In genomic region chr6:158474961-158475343, GRCh38 we compare ENCODE assay signal across 12 cellular contexts.
DNase-seq lines count a peak whose midpoint lies in the region; ATAC-seq, FAIRE-seq and TF ChIP-seq lines count a peak whose summit lies in the region.
"Had no signal": no experiment of that assay in that cellular context is flagged by ENCODE, and none has a peak within 500 bp of the region (broad histone marks: within the 10 kb centered on the region; RNA-seq: fewer than 3 reads in every experiment).

No MANE protein-coding gene starts in this region.

- no peaks in the 10 kb centered on the region for H3K27me3 Mint-ChIP-seq in astrocyte (ENCODE audit: low read depth, unreplicated experiment)

- H3K4me1 Mint-ChIP-seq in astrocyte (ENCODE audit: low read depth, unreplicated experiment): peaks cover 15% of the 10 kb centered on the region

- no peaks in the 10 kb centered on the region for H3K36me3 ChIP-seq in astrocyte (ENCODE audit: insufficient read depth, low read length)

- no peaks in the 10 kb centered on the region for H3K27me3 ChIP-seq in astrocyte (ENCODE audit: insufficient read depth, low read length)
- H3K27me3 ChIP-seq: thyroid gland had no signal

- H3K36me3 Mint-ChIP-seq in astrocyte (ENCODE audit: low read depth, unreplicated experiment): peaks cover 16% of the 10 kb centered on the region

- DNase-seq in HK-2 (ENCODE audit: unreplicated experiment) (peak; percentile 13), astrocyte (ENCODE audit: low read depth) (peak; percentile 32), retinal pigment epithelial cell (ENCODE audit: low read depth) (peak; percentile 63), occipital lobe (lab: John Stamatoyannopoulos, UW) (no peak), T-helper 1 cell (no peak)
- DNase-seq in stimulated activated CD4-positive, alpha-beta T cell treated with anti-CD3 and anti-CD28 coated beads, Interleukin-4, amount 100 ng/mL, for 4 hours: no peak
- DNase-seq: GOT3, psoas muscle, thyroid gland had no signal

- peak overlapping the region; percentile 32 for H3K27ac ChIP-seq in astrocyte (ENCODE audit: low read depth, low read length)
- H3K27ac ChIP-seq: psoas muscle, thyroid gland had no signal

- H3K4me3 ChIP-seq in astrocyte (ENCODE audit: insufficient read depth, low read depth, low read length) (no peak overlapping the region), retinal pigment epithelial cell (ENCODE audit: low read length) (no peak overlapping the region)
- H3K4me3 ChIP-seq: psoas muscle, thyroid gland had no signal

- H3K9me3 Mint-ChIP-seq in astrocyte (ENCODE audit: unreplicated experiment): peaks cover 1% of the 10 kb centered on the region

- H3K4me2 ChIP-seq in astrocyte (ENCODE audit: low read length): peak overlapping the region; percentile 17

- no peak overlapping the region for H2AFZ ChIP-seq in astrocyte (ENCODE audit: low read depth, low read length)

- FAIRE-seq in astrocyte (lab: Jason Lieb, UNC): no peak
- FAIRE-seq: colon had no signal

- H3K27ac Mint-ChIP-seq in astrocyte (ENCODE audit: unreplicated experiment): no peak overlapping the region

- no peak overlapping the region for H3K4me3 Mint-ChIP-seq in astrocyte (ENCODE audit: unreplicated experiment)

- H3K79me2 ChIP-seq in astrocyte (ENCODE audit: insufficient read depth, low read length): no peaks in the 10 kb centered on the region

- TF ChIP-seq CTCF in astrocyte (IDR thresholded peaks at IDR 0.05; ENCODE audit: insufficient read depth, low read depth, low read length) (no peak), retinal pigment epithelial cell (conservative IDR thresholded peaks at IDR 0.05; ENCODE audit: low read depth, low read length) (no peak)

- peaks cover 3% of the 10 kb centered on the region for H4K20me1 ChIP-seq in astrocyte (ENCODE audit: insufficient read depth, low read length)

- H3K9ac ChIP-seq in astrocyte (ENCODE audit: low read length): peak overlapping the region; percentile 10

- H3K4me1 ChIP-seq in astrocyte (ENCODE audit: insufficient read depth, low read length): peaks cover 17% of the 10 kb centered on the region
- H3K4me1 ChIP-seq: psoas muscle, thyroid gland had no signal

- ATAC-seq in GM18907 (IDR thresholded peaks at IDR 0.05; ENCODE audit: unreplicated experiment) (peak; percentile 2), GM21367 (IDR thresholded peaks at IDR 0.05; ENCODE audit: unreplicated experiment) (no peak)

- no peaks in the 10 kb centered on the region for H3K9me3 ChIP-seq in astrocyte (ENCODE audit: insufficient read depth, low read depth, low read length)
- H3K9me3 ChIP-seq: psoas muscle, thyroid gland had no signal

Comparison
In these comparisons a context has a peak if more than half of its experiments do, and no peak if none do; other contexts are left out.
1. DNase-seq: peak in HK-2 (single experiment), astrocyte (single experiment) and retinal pigment epithelial cell (single experiment); none in occipital lobe (single experiment), stimulated activated CD4-positive, alpha-beta T cell treated with anti-CD3 and anti-CD28 coated beads, Interleukin-4, amount 100 ng/mL, for 4 hours (0 of 2) and T-helper 1 cell (0 of 5).